ENCODE assay signal across 29 cellular contexts in the genomic region with DNA sequence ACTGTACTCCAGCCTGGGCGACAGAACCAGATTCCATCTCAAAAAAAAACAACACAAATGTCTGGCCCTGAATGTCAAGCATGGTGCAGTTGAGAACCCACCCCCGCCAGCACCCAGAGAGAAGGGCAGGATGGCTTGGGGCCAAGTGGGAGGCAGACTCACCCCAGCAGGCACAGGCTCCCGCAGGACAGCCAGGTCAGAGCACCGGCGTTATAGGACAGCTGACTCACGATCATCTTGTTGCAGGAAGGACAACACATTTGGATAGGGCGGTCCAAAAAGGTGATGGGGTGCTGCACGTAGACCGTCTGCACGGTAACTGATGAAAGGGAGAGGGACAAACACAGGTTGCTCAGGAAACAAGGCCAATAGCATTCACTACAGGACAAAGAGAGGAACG. TPM values are rescaled to one million over a fixed set of nuclear protein-coding genes. Genes with fewer than 3 reads are reported as not detected.
DNase-seq lines count a peak whose midpoint lies in the region; ATAC-seq and TF ChIP-seq lines count a peak whose summit lies in the region.
"Had no signal": no experiment of that assay in that cellular context is flagged by ENCODE, and none has a peak within 500 bp of the region (broad histone marks: within the 10 kb centered on the region; RNA-seq: fewer than 3 reads in every experiment).

No MANE protein-coding gene starts in this region.

- H3K79me2 ChIP-seq in mammary epithelial cell (ENCODE audit: insufficient read depth, low read length): peaks cover 62% of the 10 kb centered on the region

- BruUV-seq in MCF 10A (replicated peaks; lab: Mats Ljungman, UMichigan) (no TSS peak), mammary epithelial cell (replicated peaks; lab: Mats Ljungman, UMichigan) (no TSS peak)

- H4K20me1 ChIP-seq in mammary epithelial cell (ENCODE audit: insufficient read depth, low read length): no peaks in the 10 kb centered on the region

- H3K4me1 Mint-ChIP-seq in MCF 10A (ENCODE audit: insufficient read depth, unreplicated experiment): no peaks in the 10 kb centered on the region
- H3K4me1 Mint-ChIP-seq in natural killer cell treated with Interleukin-12 subunit alpha and Interleukin-12 subunit beta and Interleukin-15 and Interleukin-18, amount 100 ng/mL, for 72 hours (ENCODE audit: low read depth in 2 of 2): peaks cover 31 to 42% of the 10 kb centered on the region in 2 donors
- H3K4me1 Mint-ChIP-seq: GM23338 had no signal

- H3K27me3 ChIP-seq in mammary epithelial cell (ENCODE audit: insufficient read depth, low read length): no peaks in the 10 kb centered on the region
- no peaks in the 10 kb centered on the region for H3K27me3 ChIP-seq in body of pancreas
- H3K27me3 ChIP-seq in uterus: no peaks in the 10 kb centered on the region
- H3K27me3 ChIP-seq: SJSA1, transverse colon had no signal

- dilution Hi-C loops in mammary epithelial cell (cut with HindIII; ENCODE audit: low sequenced_read_pairs): loop anchor here (10.0 kb wide), 1 partner anchor 181 kb away; no protein-coding TSS in a partner anchor

- POLR2A ChIA-PET in MCF 10A (lab: Yijun Ruan, JAX): no interaction called here

- intact Hi-C loops in MCF 10A (cut with micrococcal nuclease) (no loop called here), mammary epithelial cell (cut with micrococcal nuclease) (no loop called here), body of pancreas (cut with DNase I) (no loop called here), uterus (cut with DNase I; ENCODE audit: low total_unique reads) (no loop called here)

- 100% methylated on average over 7 of the region's 11 CpGs for WGBS in mammary epithelial cell (ENCODE audit: low coverage, missing lambda C conversion rate)
- WGBS in body of pancreas, 2 donors: 58 to 73% methylated on average over 10 to 11 of the region's 11 CpGs

- H3K36me3 Mint-ChIP-seq in MCF 10A (ENCODE audit: insufficient read depth, unreplicated experiment): peaks cover 92% of the 10 kb centered on the region
- peaks cover 36% of the 10 kb centered on the region for H3K36me3 Mint-ChIP-seq in natural killer cell treated with Interleukin-12 subunit alpha and Interleukin-12 subunit beta and Interleukin-15 and Interleukin-18, amount 100 ng/mL, for 72 hours

- H3K27ac ChIP-seq in mammary epithelial cell (ENCODE audit: insufficient read depth, low read depth, low read length): no peak overlapping the region
- peak overlapping the region in 3 of 4 donors; percentile 36 to 74 (median 70) for H3K27ac ChIP-seq in body of pancreas
- peak overlapping the region; percentile 28 to 43 for H3K27ac ChIP-seq in uterus
- H3K27ac ChIP-seq: epithelial cell of prostate, SJSA1 had no signal

- no peak for ATAC-seq in body of pancreas
- ATAC-seq in natural killer cell treated with Interleukin-12 subunit alpha and Interleukin-12 subunit beta and Interleukin-15 and Interleukin-18, amount 100 ng/mL, for 72 hours: no peak
- ATAC-seq: GM23338 had no signal

- no peak overlapping the region for H3K4me3 Mint-ChIP-seq in MCF 10A (ENCODE audit: unreplicated experiment)
- no peak overlapping the region for H3K4me3 Mint-ChIP-seq in natural killer cell treated with Interleukin-12 subunit alpha and Interleukin-12 subunit beta and Interleukin-15 and Interleukin-18, amount 100 ng/mL, for 72 hours
- H3K4me3 Mint-ChIP-seq: activated CD4-positive, alpha-beta T cell treated with anti-CD3 and anti-CD28 coated beads, Interleukin-2, amount 10 ng/mL, durations not matched to agents 24 days and 14 days; GM23338; naive B cell had no signal

- in situ Hi-C loops in mammary epithelial cell (cut with MboI; ENCODE audit: low sequenced_read_pairs in 2 of 2): loop anchor here in 1 of 2 donors (25.0 kb wide), 1 partner anchor 591 kb away; no protein-coding TSS in a partner anchor

- H3K9me3 Mint-ChIP-seq in MCF 10A (ENCODE audit: unreplicated experiment): peaks cover 13% of the 10 kb centered on the region
- H3K9me3 Mint-ChIP-seq in natural killer cell treated with Interleukin-12 subunit alpha and Interleukin-12 subunit beta and Interleukin-15 and Interleukin-18, amount 100 ng/mL, for 72 hours: no peaks in the 10 kb centered on the region

- H3K4me2 ChIP-seq in mammary epithelial cell (ENCODE audit: insufficient read depth, low read depth, low read length): no peak overlapping the region
- H3K4me2 ChIP-seq: GM23338 had no signal

- CTCF ChIA-PET in MCF 10A (lab: Yijun Ruan, JAX): interaction anchor here (0.6 kb wide), 1 partner anchor 589 kb away, joined by 3 read pairs; no protein-coding TSS in a partner anchor
- CTCF ChIA-PET in mammary epithelial cell (lab: Charles Lee; ENCODE audit: low non-redundant PET): no interaction called here

- H3K4me3 ChIP-seq in mammary epithelial cell (replicated peaks in 1 of 3; ENCODE audit: insufficient read depth in 1 of 3, low read depth in 2 of 3, low read length in 3 of 3) (no peak overlapping the region), body of pancreas (no peak overlapping the region), uterus (no peak overlapping the region)
- H3K4me3 ChIP-seq: GM23338, SJSA1, transverse colon had no signal

- no peak overlapping the region for H3K9ac ChIP-seq in mammary epithelial cell (ENCODE audit: insufficient read depth, low read length)

- H3K27me3 Mint-ChIP-seq in MCF 10A (ENCODE audit: insufficient read depth, unreplicated experiment): no peaks in the 10 kb centered on the region
- no peaks in the 10 kb centered on the region for H3K27me3 Mint-ChIP-seq in natural killer cell treated with Interleukin-12 subunit alpha and Interleukin-12 subunit beta and Interleukin-15 and Interleukin-18, amount 100 ng/mL, for 72 hours
- H3K27me3 Mint-ChIP-seq: activated CD4-positive, alpha-beta T cell treated with anti-CD3 and anti-CD28 coated beads, Interleukin-2, amount 10 ng/mL, durations not matched to agents 24 days and 14 days; naive B cell had no signal

- H3K9me3 ChIP-seq in mammary epithelial cell (replicated peaks; ENCODE audit: insufficient read depth, low read length) (peaks cover 4% of the 10 kb centered on the region), body of pancreas (no peaks in the 10 kb centered on the region), uterus (no peaks in the 10 kb centered on the region)
- H3K9me3 ChIP-seq: transverse colon had no signal

- H3K36me3 ChIP-seq in mammary epithelial cell (ENCODE audit: insufficient read depth, low read length) (peaks cover 50% of the 10 kb centered on the region), body of pancreas (replicated peaks in 1 of 2; ENCODE audit: insufficient read depth in 1 of 2, low read depth in 2 of 2) (peaks cover 3 to 7% of the 10 kb centered on the region in 2 donors), uterus (no peaks in the 10 kb centered on the region)

- DNase-seq in MCF 10A (ENCODE audit: unreplicated experiment) (no peak), mammary epithelial cell (no peak), body of pancreas (no peak), uterus (no peak), DMS53 treated with DMSO at 0.1 percent for 48 hours (lab: John Stamatoyannopoulos, UW; ENCODE audit: unreplicated experiment) (no peak), NCI-H1417 treated with DMSO at 0.1 percent for 48 hours (lab: John Stamatoyannopoulos, UW) (no peak), nucleus accumbens (lab: John Stamatoyannopoulos, UW) (no peak)
- DNase-seq in natural killer cell treated with Interleukin-12 subunit alpha and Interleukin-12 subunit beta and Interleukin-15 and Interleukin-18, amount 100 ng/mL, for 72 hours (ENCODE audit: low spot score): peak; percentile 29
- DNase-seq: activated CD4-positive, alpha-beta T cell treated with anti-CD3 and anti-CD28 coated beads, Interleukin-2, amount 10 ng/mL, durations not matched to agents 24 days and 14 days; activated effector memory CD4-positive, alpha-beta T cell treated with Interleukin-2 at 50 U/mL for 16 hours; activated T-cell treated with anti-CD3 and anti-CD28 coated beads, Interleukin-2, amount 50 U/mL, for 1 hour; CD8-positive, alpha-beta memory T cell; central memory CD4-positive, alpha-beta T cell; cortex of kidney; DMS 273 treated with DMSO at 0.1 percent for 48 hours; effector memory CD4-positive, alpha-beta T cell; EL; left ventricle myocardium superior; midbrain; naive B cell; NCI-H1048; NCI-H1694 treated with DMSO at 0.1 percent for 48 hours; NCI-H2171; NCI-H82; small intestine; transverse colon had no signal

- no peak overlapping the region for H2AFZ ChIP-seq in mammary epithelial cell (ENCODE audit: low read depth, low read length)
- H2AFZ ChIP-seq: GM23338 had no signal

- peak overlapping the region; percentile 75 for H3K27ac Mint-ChIP-seq in MCF 10A (ENCODE audit: low read depth, unreplicated experiment)
- no peak overlapping the region for H3K27ac Mint-ChIP-seq in natural killer cell treated with Interleukin-12 subunit alpha and Interleukin-12 subunit beta and Interleukin-15 and Interleukin-18, amount 100 ng/mL, for 72 hours
- H3K27ac Mint-ChIP-seq: activated CD4-positive, alpha-beta T cell treated with anti-CD3 and anti-CD28 coated beads, Interleukin-2, amount 10 ng/mL, durations not matched to agents 24 days and 14 days; GM23338 had no signal

- TF ChIP-seq CTCF in MCF 10A (IDR thresholded peaks at IDR 0.05; ENCODE audit: unreplicated experiment) (no peak), mammary epithelial cell (conservative IDR thresholded peaks at IDR 0.05 in 1 of 2, IDR thresholded peaks at IDR 0.05 in 1 of 2; ENCODE audit: extremely low read depth in 1 of 2, insufficient read depth in 1 of 2, low read depth in 1 of 2, low read length in 2 of 2) (no peak), body of pancreas (IDR thresholded peaks at IDR 0.05) (no peak), uterus (IDR thresholded peaks at IDR 0.05) (no peak)

- TF ChIP-seq POLR2A in body of pancreas (IDR thresholded peaks at IDR 0.05): no peak
- TF ChIP-seq POLR2A in uterus (IDR thresholded peaks at IDR 0.05): no peak

- no peaks in the 10 kb centered on the region for H3K4me1 ChIP-seq in mammary epithelial cell (ENCODE audit: insufficient read depth, low read length)
- peaks cover 48% of the 10 kb centered on the region for H3K4me1 ChIP-seq in body of pancreas
- peaks cover 0 to 5% of the 10 kb centered on the region in 2 donors for H3K4me1 ChIP-seq in uterus
- H3K4me1 ChIP-seq: SJSA1 had no signal

RNA-seq across cellular contexts. Expression of a gene that starts 33.3 kb away (rescaled TPM):
- total RNA-seq in MCF 10A (2022) (120 and 161 TPM in 2 replicates), mammary epithelial cell (100 to 1,000 TPM; 128 to 197 TPM), body of pancreas (10 to 100 TPM; 24.9 to 25.7 TPM), uterus (100 to 1,000 TPM in 1 of 4 donors, 10 to 100 TPM in 3; 46.9 to 163 (median 73.2) TPM)
- 180 TPM for polyA plus RNA-seq in mammary epithelial cell
- 276 TPM for polyA minus RNA-seq in mammary epithelial cell
- total RNA-seq in natural killer cell treated with Interleukin-12 subunit alpha and Interleukin-12 subunit beta and Interleukin-15 and Interleukin-18, amount 100 ng/mL, for 72 hours: 100 to 1,000 TPM; 112 to 191 TPM
